6 cellular contexts compared by ENCODE assay signal in the genomic region with DNA sequence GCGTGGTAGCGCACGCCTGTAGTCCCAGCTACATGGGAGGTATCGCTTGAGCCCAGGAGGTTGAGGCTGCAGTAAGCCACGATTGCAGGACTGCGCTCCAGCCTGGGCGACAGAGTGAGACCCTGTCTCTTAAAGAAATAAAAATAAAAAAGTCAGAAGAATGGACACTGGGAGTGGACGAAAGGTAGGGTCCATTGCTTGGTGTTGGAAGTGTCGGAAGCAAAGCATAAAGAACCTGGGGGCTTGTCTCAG. TPM values are rescaled to one million over a fixed set of nuclear protein-coding genes. Genes with fewer than 3 reads are reported as not detected.
DNase-seq lines count a peak whose midpoint lies in the region; TF ChIP-seq lines count a peak whose summit lies in the region.

No MANE protein-coding gene starts in this region.

- DNase-seq in Peyer's patch: no peak
- DNase-seq in glomerular visceral epithelial cell (ENCODE audit: extremely low spot score): no peak
- no peak for DNase-seq in NCI-H128 (lab: John Stamatoyannopoulos, UW; ENCODE audit: unreplicated experiment)
- DNase-seq in stimulated activated naive CD4-positive, alpha-beta T cell (lab: John Stamatoyannopoulos, UW): no peak

- TF ChIP-seq POLR2A in Peyer's patch (IDR thresholded peaks at IDR 0.05): no peak

- no peaks in the 10 kb centered on the region for H3K36me3 ChIP-seq in Peyer's patch

- H3K27me3 ChIP-seq in Peyer's patch: no peaks in the 10 kb centered on the region

- H3K27ac ChIP-seq in 22Rv1: peak overlapping the region; percentile 61
- no peak overlapping the region for H3K27ac ChIP-seq in Peyer's patch

- TF ChIP-seq CTCF in 22Rv1 (IDR thresholded peaks at IDR 0.05): no peak
- TF ChIP-seq CTCF in Peyer's patch (IDR thresholded peaks at IDR 0.05): no peak

- H3K9me3 ChIP-seq in Peyer's patch: no peaks in the 10 kb centered on the region

- H3K4me3 ChIP-seq in Peyer's patch (peak overlapping the region; percentile 85 to 99 (median 94)), iPS-11a (ENCODE audit: low read depth, low read length) (peak overlapping the region; percentile 78)

- H3K4me1 ChIP-seq in Peyer's patch: peaks cover 0 to 15% (median 5%) of the 10 kb centered on the region in 4 donors

RNA-seq across cellular contexts. Expression of a gene that starts 0.4 kb away (rescaled TPM):
- total RNA-seq in Peyer's patch: 100 to 1,000 TPM in 1 of 4 donors, 10 to 100 TPM in 2, 1 to 10 TPM in 1; 8.6 to 166 (median 20.0) TPM

RNA-seq across cellular contexts. Expression of a gene that starts 17.0 kb away (rescaled TPM):
- 10 to 100 TPM in 3 of 4 donors, 1 to 10 TPM in 1; 6.0 to 36.8 (median 27.2) TPM for total RNA-seq in Peyer's patch

RNA-seq across cellular contexts. Expression of a gene that starts 18.1 kb away (rescaled TPM):
- 10 to 100 TPM in 2 of 4 donors, 1 to 10 TPM in 2; 9.2 to 19.8 (median 13.6) TPM for total RNA-seq in Peyer's patch

RNA-seq across cellular contexts. Expression of a gene that starts 26.6 kb away (rescaled TPM):
- total RNA-seq in Peyer's patch: 10 to 100 TPM; 11.6 to 30.5 (median 20.2) TPM

RNA-seq across cellular contexts. Expression of a gene that starts 29.5 kb away (rescaled TPM):
- 10 to 100 TPM in 3 of 4 donors, 1 to 10 TPM in 1; 8.3 to 48.2 (median 40.6) TPM for total RNA-seq in Peyer's patch
